Comparison of ENCODE assay signal across 8 cellular contexts in genomic region chr10:71396714-71397339, GRCh38. TPM values are rescaled to one million over a fixed set of nuclear protein-coding genes. Genes with fewer than 3 reads are reported as not detected.
DNase-seq lines count a peak whose midpoint lies in the region; ATAC-seq and TF ChIP-seq lines count a peak whose summit lies in the region.

TSS of gene CDH23 (plus strand) at chr10:71396920. CDS start at chr10:71439832, 42,912 bp downstream.

- DNase-seq in DMS53 (lab: John Stamatoyannopoulos, UW): peak; percentile 47
- no peak for DNase-seq in DMS53 treated with DMSO at 0.1 percent for 48 hours (lab: John Stamatoyannopoulos, UW; ENCODE audit: unreplicated experiment)
- peak; percentile 12 for DNase-seq in NCI-H748 treated with DMSO at 0.1 percent for 48 hours (lab: John Stamatoyannopoulos, UW)
- DNase-seq in neural progenitor cell (ENCODE audit: low spot score): peak; percentile 83
- no peak for DNase-seq in GM10266 (ENCODE audit: extremely low spot score)
- no peak for DNase-seq in NCI-H1694 (lab: John Stamatoyannopoulos, UW)

- H3K79me2 ChIP-seq in neural progenitor cell (ENCODE audit: low read depth): no peaks in the 10 kb centered on the region

- peak within 1 kb of the TSS; percentile 84 for H3K4me2 ChIP-seq in neural progenitor cell

- no peaks in the 10 kb centered on the region for H3K4me1 ChIP-seq in endocrine pancreas (ENCODE audit: control insufficient read depth, insufficient read depth, low read length)
- peaks cover 11% of the 10 kb centered on the region for H3K4me1 ChIP-seq in neural progenitor cell

- peak within 1 kb of the TSS; percentile 41 for H3K9ac ChIP-seq in endocrine pancreas (ENCODE audit: control insufficient read depth, insufficient read depth, low read length)
- no peak within 1 kb of the TSS for H3K9ac ChIP-seq in neural progenitor cell

- H3K4me3 ChIP-seq in endocrine pancreas (ENCODE audit: control insufficient read depth, insufficient read depth, low read length): no peak within 1 kb of the TSS
- peak within 1 kb of the TSS; percentile 66 for H3K4me3 ChIP-seq in neural progenitor cell

- H3K27me3 ChIP-seq in endocrine pancreas (ENCODE audit: control insufficient read depth, insufficient read depth, low read length): peaks cover 13% of the 10 kb centered on the region
- H3K27me3 ChIP-seq in neural progenitor cell: peaks cover 78% of the 10 kb centered on the region

- TF ChIP-seq CTCF in neural progenitor cell (IDR thresholded peaks at IDR 0.05) (no peak), GM10266 (IDR thresholded peaks at IDR 0.05; ENCODE audit: control insufficient read depth, insufficient read depth, low read depth, missing control alignments) (no peak)

- peak within 1 kb of the TSS; percentile 83 for H3K4me3 Mint-ChIP-seq in neural progenitor cell

- H3K9me3 ChIP-seq in endocrine pancreas (ENCODE audit: control insufficient read depth, low read length) (no peaks in the 10 kb centered on the region), neural progenitor cell (ENCODE audit: low read depth) (no peaks in the 10 kb centered on the region)

- H3K36me3 ChIP-seq in endocrine pancreas (ENCODE audit: control insufficient read depth, insufficient read depth, low read length): no peaks in the 10 kb centered on the region
- no peaks in the 10 kb centered on the region for H3K36me3 ChIP-seq in neural progenitor cell

- H4K20me1 ChIP-seq in neural progenitor cell (ENCODE audit: low read depth): peaks cover 20% of the 10 kb centered on the region

- H3K27me3 Mint-ChIP-seq in neural progenitor cell (ENCODE audit: insufficient read depth, low read depth): peaks cover 38% of the 10 kb centered on the region

- peaks cover 2% of the 10 kb centered on the region for H3K36me3 Mint-ChIP-seq in neural progenitor cell

- no peak for ATAC-seq in GM21526 (IDR thresholded peaks at IDR 0.05; ENCODE audit: low FRiP score, unreplicated experiment)

- H3K27ac ChIP-seq in neural progenitor cell: no peak within 1 kb of the TSS

- peaks cover 14% of the 10 kb centered on the region for H3K4me1 Mint-ChIP-seq in neural progenitor cell

- H3K27ac Mint-ChIP-seq in neural progenitor cell: no peak within 1 kb of the TSS

- H3K9me3 Mint-ChIP-seq in neural progenitor cell: no peaks in the 10 kb centered on the region

- peak within 1 kb of the TSS; percentile 94 for H2AFZ ChIP-seq in neural progenitor cell (replicated peaks)

- H3F3A ChIP-seq in neural progenitor cell (ENCODE audit: low read depth): peaks cover 8% of the 10 kb centered on the region

RNA-seq across cellular contexts. Expression of gene CDH23, which starts in this region (rescaled TPM):
- total RNA-seq in neural progenitor cell (ENCODE audit: low replicate concordance): 5.9 and 10.3 TPM in 2 replicates

Comparison
In these comparisons a context has a peak if more than half of its experiments do, and no peak if none do; other contexts are left out.
1. DNase-seq: peak in DMS53 (single experiment), NCI-H748 treated with DMSO at 0.1 percent for 48 hours (single experiment) and neural progenitor cell (single experiment); none in DMS53 treated with DMSO at 0.1 percent for 48 hours (single experiment), GM10266 (single experiment) and NCI-H1694 (single experiment).